8 cellular contexts compared by ENCODE assay signal in the genomic region with DNA sequence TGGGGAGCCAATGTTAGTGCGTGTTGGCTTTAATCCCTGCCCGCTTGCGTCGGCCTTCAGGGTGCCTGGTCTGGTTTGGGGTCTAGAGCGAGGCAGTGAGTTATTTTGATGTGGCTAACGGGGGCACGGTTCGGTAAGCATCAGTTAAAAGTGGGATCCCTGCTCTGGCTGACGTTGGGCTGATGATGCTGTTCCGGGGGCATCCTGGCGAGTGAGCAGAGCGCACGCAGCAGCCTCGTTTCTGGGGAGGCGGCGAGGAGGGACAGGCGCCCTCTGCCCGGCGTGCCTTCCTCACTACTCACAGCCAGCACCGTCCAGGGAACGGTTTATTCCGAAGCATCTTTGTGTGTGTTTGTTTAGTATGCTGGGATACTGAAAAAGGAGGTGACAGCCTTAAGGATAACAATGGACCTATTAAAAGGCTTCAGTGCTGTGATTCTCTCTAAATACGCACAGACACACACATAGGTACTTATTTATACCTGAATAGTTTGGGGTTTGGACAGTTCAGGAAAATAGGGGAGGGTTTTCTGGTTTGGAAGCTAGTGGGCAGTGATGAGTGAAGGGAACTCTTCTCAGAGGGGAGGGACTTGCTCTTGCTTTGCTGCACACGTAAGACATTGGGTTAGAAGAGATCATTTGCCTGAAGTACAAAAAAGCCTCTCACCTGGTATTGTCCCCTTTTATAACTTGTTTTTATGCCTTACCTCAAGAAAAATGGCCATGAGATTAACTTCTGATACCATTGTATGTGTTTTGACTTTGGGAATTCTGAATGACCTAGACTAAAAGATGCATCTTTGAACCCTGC. TPM values are rescaled to one million over a fixed set of nuclear protein-coding genes. Genes with fewer than 3 reads are reported as not detected.
DNase-seq lines count a peak whose midpoint lies in the region; ATAC-seq and TF ChIP-seq lines count a peak whose summit lies in the region.

No MANE protein-coding gene starts in this region.

- H3K4me1 ChIP-seq in ES-I3 (ENCODE audit: insufficient read depth, low read length), result peaks cover 51% of the 10 kb centered on the region
- peaks cover 8% of the 10 kb centered on the region for H3K4me1 ChIP-seq in Loucy (ENCODE audit: insufficient read depth, low read length, poor library complexity, severe bottlenecking)

- no peaks in the 10 kb centered on the region for H4K20me1 ChIP-seq in Loucy (ENCODE audit: insufficient read depth, low read length, poor library complexity, severe bottlenecking)

- peaks cover 24% of the 10 kb centered on the region for H3K4me1 Mint-ChIP-seq in activated naive CD4-positive, alpha-beta T cell treated with anti-CD3 and anti-CD28 coated beads, Interleukin-2, amount 10 ng/mL, durations not matched to agents 7 days and 5 days

- no peaks in the 10 kb centered on the region for H3K36me3 Mint-ChIP-seq in activated naive CD4-positive, alpha-beta T cell treated with anti-CD3 and anti-CD28 coated beads, Interleukin-2, amount 10 ng/mL, durations not matched to agents 7 days and 5 days

- H3K9ac ChIP-seq in ES-I3 (ENCODE audit: low read depth, low read length), result peak overlapping the region; percentile 86
- peak overlapping the region; percentile 7 for H3K9ac ChIP-seq in Loucy (ENCODE audit: low read depth, low read length, poor library complexity, severe bottlenecking)

- no peaks in the 10 kb centered on the region for H3K79me2 ChIP-seq in Loucy (ENCODE audit: insufficient read depth, low read length)

- peak overlapping the region; percentile 91 for H2AFZ ChIP-seq in Loucy (ENCODE audit: low read length)

- H3K9me3 ChIP-seq in ES-I3 (ENCODE audit: control insufficient read depth, insufficient read depth, low read length), result no peaks in the 10 kb centered on the region
- no peaks in the 10 kb centered on the region for H3K9me3 ChIP-seq in Loucy (ENCODE audit: insufficient read depth, low read depth, low read length)

- H3K9me2 ChIP-seq in Loucy (replicated peaks; ENCODE audit: low read depth, low read length), result no peaks in the 10 kb centered on the region

- peak; percentile 30 for ATAC-seq in GM21576 (IDR thresholded peaks at IDR 0.05; ENCODE audit: unreplicated experiment)
- ATAC-seq in omental fat pad (ENCODE audit: low FRiP score), result peak; percentile 30
- ATAC-seq in HG03565 (IDR thresholded peaks at IDR 0.05; ENCODE audit: unreplicated experiment), result no peak

- peak; percentile 36 for DNase-seq in activated naive CD4-positive, alpha-beta T cell treated with anti-CD3 and anti-CD28 coated beads, Interleukin-2, amount 10 ng/mL, durations not matched to agents 7 days and 5 days
- DNase-seq in glomerular visceral epithelial cell (ENCODE audit: extremely low spot score), result peak; percentile 76
- no peak for DNase-seq in omental fat pad (ENCODE audit: low spot score)
- no peak for DNase-seq in NOMO-1 treated with dmso at 0.1 percent for 144 hours (lab: John Stamatoyannopoulos, UW; ENCODE audit: unreplicated experiment)

- peaks cover 77% of the 10 kb centered on the region for H3K27me3 Mint-ChIP-seq in activated naive CD4-positive, alpha-beta T cell treated with anti-CD3 and anti-CD28 coated beads, Interleukin-2, amount 10 ng/mL, durations not matched to agents 7 days and 5 days

- H3K27ac Mint-ChIP-seq in activated naive CD4-positive, alpha-beta T cell treated with anti-CD3 and anti-CD28 coated beads, Interleukin-2, amount 10 ng/mL, durations not matched to agents 7 days and 5 days, result peak overlapping the region; percentile 39

- no peaks in the 10 kb centered on the region for H3K9me3 Mint-ChIP-seq in activated naive CD4-positive, alpha-beta T cell treated with anti-CD3 and anti-CD28 coated beads, Interleukin-2, amount 10 ng/mL, durations not matched to agents 7 days and 5 days

- TF ChIP-seq CTCF in Loucy (conservative IDR thresholded peaks at IDR 0.05; ENCODE audit: low read length), result peak; percentile 49
- TF ChIP-seq CTCF in omental fat pad (IDR thresholded peaks at IDR 0.05), result no peak

- H3K36me3 ChIP-seq in ES-I3 (ENCODE audit: insufficient read depth, low read length) (no peaks in the 10 kb centered on the region), Loucy (ENCODE audit: insufficient read depth, low read length) (no peaks in the 10 kb centered on the region)

- CTCF ChIA-PET in activated naive CD4-positive, alpha-beta T cell treated with anti-CD3 and anti-CD28 coated beads, Interleukin-2, amount 10 ng/mL, durations not matched to agents 7 days and 5 days (lab: Charles Lee), result interaction anchor here (1.0 kb wide), 1 partner anchor 380 kb away, joined by 3 read pairs; no protein-coding TSS in a partner anchor

- H3F3A ChIP-seq in Loucy (ENCODE audit: low read depth), result no peaks in the 10 kb centered on the region; the same call in 1 of the 2 replicates

- H3K27me3 ChIP-seq in Loucy (ENCODE audit: insufficient read depth, low read length, poor library complexity, severe bottlenecking), result no peaks in the 10 kb centered on the region

- H3K4me2 ChIP-seq in Loucy (ENCODE audit: low read depth, low read length, poor library complexity, severe bottlenecking), result peak overlapping the region; percentile 82

- peak overlapping the region; percentile 75 for H3K4me3 ChIP-seq in Loucy (ENCODE audit: low read length, poor library complexity, severe bottlenecking)

- peak overlapping the region; percentile 76 for H3K4me3 Mint-ChIP-seq in activated naive CD4-positive, alpha-beta T cell treated with anti-CD3 and anti-CD28 coated beads, Interleukin-2, amount 10 ng/mL, durations not matched to agents 7 days and 5 days

RNA-seq across cellular contexts. Expression of gene CRIM1, which starts 2.1 kb away (rescaled TPM):
- 100 to 1,000 TPM; 229 to 252 (median 233) TPM for total RNA-seq in omental fat pad

Comparison
In these comparisons a context has a peak if more than half of its experiments do, and no peak if none do; other contexts are left out.
1. DNase-seq: peak in activated naive CD4-positive, alpha-beta T cell treated with anti-CD3 and anti-CD28 coated beads, Interleukin-2, amount 10 ng/mL, durations not matched to agents 7 days and 5 days (single experiment) and glomerular visceral epithelial cell (single experiment); none in omental fat pad (single experiment) and NOMO-1 treated with dmso at 0.1 percent for 144 hours (single experiment).